ENCODE assay signal across 30 cellular contexts in the genomic region with DNA sequence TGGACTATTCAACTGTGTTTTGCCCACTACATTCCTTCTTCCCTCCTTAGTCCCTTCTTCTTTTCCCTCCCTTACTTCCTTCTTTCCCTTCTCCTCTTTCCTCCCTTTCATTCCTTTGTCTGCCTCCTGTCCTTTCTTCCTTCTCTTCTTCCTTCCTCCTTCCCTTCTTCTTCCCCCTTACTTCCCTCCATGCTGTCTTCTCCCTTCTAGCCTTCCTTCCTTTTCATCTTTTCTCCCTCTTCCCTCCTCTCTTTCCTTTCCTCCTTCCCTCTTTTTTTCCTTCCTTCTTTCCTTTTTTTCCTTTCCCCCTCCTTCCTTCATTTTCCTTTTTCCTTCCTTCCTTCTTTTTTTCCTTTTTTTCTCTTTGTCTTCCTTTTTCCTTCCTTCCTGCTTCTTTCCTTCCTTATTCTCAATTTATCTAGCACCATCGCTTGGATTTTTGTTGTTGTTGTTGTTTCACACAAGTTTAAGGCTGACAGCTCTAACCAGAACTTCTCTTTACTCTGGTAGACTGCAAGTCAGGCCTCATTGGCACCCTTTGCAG.
"Had no signal": no experiment of that assay in that cellular context is flagged by ENCODE, and none has a peak within 500 bp of the region (broad histone marks: within the 10 kb centered on the region; RNA-seq: fewer than 3 reads in every experiment).

No MANE protein-coding gene starts in this region.

- DNase-seq: activated CD4-positive, alpha-beta T cell treated with anti-CD3 and anti-CD28 coated beads, Interleukin-2, amount 10 ng/mL, durations not matched to agents 24 days and 14 days; activated CD4-positive, CD25-positive, alpha-beta regulatory T cell treated with anti-CD3 and anti-CD28 coated beads, Interleukin-2, amount 50 U/mL, for 72 hours; activated CD8-positive, alpha-beta memory T cell treated with anti-CD3 and anti-CD28 coated beads, Interleukin-2, amount 10 ng/mL, durations not matched to agents 7 days and 5 days; activated CD8-positive, alpha-beta T cell treated with anti-CD3 and anti-CD28 coated beads, Interleukin-2, amount 10 ng/mL, durations not matched to agents 7 days and 5 days; activated effector memory CD4-positive, alpha-beta T cell treated with Interleukin-2 at 50 U/mL for 16 hours; activated naive CD4-positive, alpha-beta T cell treated with Interleukin-2 at 50 U/mL for 16 hours; activated T-cell treated with anti-CD3 and anti-CD28 coated beads, Interleukin-2, amount 50 U/mL, for 48 hours; anterior cingulate cortex; colonic mucosa; dorsolateral prefrontal cortex; effector memory CD4-positive, alpha-beta T cell; erythroblast; foreskin fibroblast; head of caudate nucleus; hippocampal formation; kidney; left colon; midbrain; naive thymus-derived CD4-positive, alpha-beta T cell; stimulated activated CD4-positive, alpha-beta T cell treated with anti-CD3 and anti-CD28 coated beads, Interleukin-15, amount 100 ng/mL, for 24 hours; stimulated activated CD4-positive, alpha-beta T cell treated with anti-CD3 and anti-CD28 coated beads, Interleukin-2, amount 100 ng/mL, for 24 hours; stimulated activated naive CD4-positive, alpha-beta T cell; T-helper 17 cell; T1000; upper lobe of left lung; WERI-Rb-1 had no signal

- ATAC-seq: activated CD8-positive, alpha-beta memory T cell treated with anti-CD3 and anti-CD28 coated beads, Interleukin-2, amount 10 ng/mL, durations not matched to agents 7 days and 5 days; activated CD8-positive, alpha-beta T cell treated with anti-CD3 and anti-CD28 coated beads, Interleukin-2, amount 10 ng/mL, durations not matched to agents 7 days and 5 days; left colon; naive thymus-derived CD4-positive, alpha-beta T cell; T-helper 17 cell had no signal

- H3K4me1 ChIP-seq: colonic mucosa had no signal

- H3K27me3 Mint-ChIP-seq: T-helper 17 cell had no signal

- H3K27ac Mint-ChIP-seq: activated CD4-positive, alpha-beta T cell treated with anti-CD3 and anti-CD28 coated beads, Interleukin-2, amount 10 ng/mL, durations not matched to agents 24 days and 14 days; activated CD8-positive, alpha-beta memory T cell treated with anti-CD3 and anti-CD28 coated beads, Interleukin-2, amount 10 ng/mL, durations not matched to agents 7 days and 5 days; activated CD8-positive, alpha-beta T cell treated with anti-CD3 and anti-CD28 coated beads, Interleukin-2, amount 10 ng/mL, durations not matched to agents 7 days and 5 days; activated naive CD8-positive, alpha-beta T cell; T-helper 17 cell had no signal

- H3K27ac ChIP-seq: colonic mucosa, dorsolateral prefrontal cortex, right atrium auricular region, thoracic aorta, vagina, WERI-Rb-1 had no signal

- H3K9me3 ChIP-seq: colonic mucosa, right atrium auricular region, thoracic aorta, upper lobe of left lung, vagina had no signal

- H3K36me3 ChIP-seq: colonic mucosa, right atrium auricular region, thoracic aorta, upper lobe of left lung, vagina, WERI-Rb-1 had no signal

- H3K4me3 Mint-ChIP-seq: activated CD4-positive, alpha-beta T cell treated with anti-CD3 and anti-CD28 coated beads, Interleukin-2, amount 10 ng/mL, durations not matched to agents 24 days and 14 days; activated CD8-positive, alpha-beta memory T cell treated with anti-CD3 and anti-CD28 coated beads, Interleukin-2, amount 10 ng/mL, durations not matched to agents 7 days and 5 days; activated CD8-positive, alpha-beta T cell treated with anti-CD3 and anti-CD28 coated beads, Interleukin-2, amount 10 ng/mL, durations not matched to agents 7 days and 5 days; activated naive CD8-positive, alpha-beta T cell; naive thymus-derived CD4-positive, alpha-beta T cell; T-helper 17 cell had no signal

- H3K27me3 ChIP-seq: colonic mucosa, right atrium auricular region, upper lobe of left lung, vagina had no signal

- H3K4me3 ChIP-seq: colonic mucosa, dorsolateral prefrontal cortex, right atrium auricular region, thoracic aorta, upper lobe of left lung, vagina had no signal

- H3K36me3 Mint-ChIP-seq: activated naive CD8-positive, alpha-beta T cell had no signal
